Comparison of ENCODE assay signal across 9 cellular contexts in the genomic region with DNA sequence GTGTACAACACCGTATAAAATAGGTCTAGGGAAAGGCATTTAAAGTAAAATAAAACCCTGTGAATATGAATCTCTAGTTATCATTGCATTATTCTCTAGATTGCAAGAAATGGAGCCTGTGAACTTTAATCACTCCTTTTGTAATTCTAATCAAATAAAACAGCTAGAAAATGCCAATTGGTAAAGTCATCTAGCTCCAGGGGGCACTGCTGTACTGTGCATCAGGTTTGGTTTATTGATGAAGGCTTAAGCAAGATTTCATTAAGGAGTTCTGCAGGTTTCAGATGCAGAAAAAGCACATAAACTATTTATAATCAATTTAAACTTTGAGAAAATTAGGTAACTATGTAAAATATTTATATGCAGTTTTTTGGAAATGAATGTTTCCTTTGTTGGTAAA.
DNase-seq lines count a peak whose midpoint lies in the region; ATAC-seq and TF ChIP-seq lines count a peak whose summit lies in the region.
"Had no signal": no experiment of that assay in that cellular context is flagged by ENCODE, and none has a peak within 500 bp of the region (broad histone marks: within the 10 kb centered on the region; RNA-seq: fewer than 3 reads in every experiment).

No MANE protein-coding gene starts in this region.

- H3K4me3 Mint-ChIP-seq in neural crest cell = no peak overlapping the region
- H3K4me3 Mint-ChIP-seq in HFFc6 = no peak overlapping the region

- in situ Hi-C loops in GM13977 (cut with MboI; ENCODE audit: low pct_unique_long_range_greater_than_20kb, low sequenced_read_pairs, unreplicated experiment) = no loop called here
- in situ Hi-C loops in mammary epithelial cell (cut with MboI; ENCODE audit: low sequenced_read_pairs in 2 of 2) = no loop called here

- peaks cover 11% of the 10 kb centered on the region for H3K4me1 Mint-ChIP-seq in neural crest cell
- H3K4me1 Mint-ChIP-seq in HFFc6 (ENCODE audit: low read depth) = no peaks in the 10 kb centered on the region

- H3K27ac Mint-ChIP-seq in neural crest cell (ENCODE audit: unreplicated experiment) (no peak overlapping the region), HFFc6 (no peak overlapping the region)

- no peaks in the 10 kb centered on the region for H3K79me2 ChIP-seq in mammary epithelial cell (ENCODE audit: insufficient read depth, low read length)

- no peak overlapping the region for H3K9ac ChIP-seq in mammary epithelial cell (ENCODE audit: insufficient read depth, low read length)

- DNase-seq in GM13977 (ENCODE audit: low spot score) (peak; percentile 16), NCI-H146 treated with DMSO at 0.1 percent for 48 hours (lab: John Stamatoyannopoulos, UW; ENCODE audit: unreplicated experiment) (peak; percentile 1), mammary epithelial cell (no peak), neural crest cell (ENCODE audit: low read depth, low spot score) (peak; percentile 11), lower leg skin (ENCODE audit: low spot score in 2 of 2) (no peak), HFFc6 (no peak)

- no peaks in the 10 kb centered on the region for H3K9me3 ChIP-seq in mammary epithelial cell (replicated peaks; ENCODE audit: insufficient read depth, low read length)

- H3K27me3 Mint-ChIP-seq in neural crest cell (ENCODE audit: low read depth) (no peaks in the 10 kb centered on the region), HFFc6 (ENCODE audit: insufficient read depth) (no peaks in the 10 kb centered on the region; the same call in 1 of the 2 replicates)

- peak; percentile 64 for TF ChIP-seq CTCF in GM13977 (IDR thresholded peaks at IDR 0.05; ENCODE audit: extremely low read depth, insufficient read depth, missing control alignments)
- peak; percentile 25 to 37 for TF ChIP-seq CTCF in mammary epithelial cell (conservative IDR thresholded peaks at IDR 0.05 in 1 of 2, IDR thresholded peaks at IDR 0.05 in 1 of 2; ENCODE audit: extremely low read depth in 1 of 2, insufficient read depth in 1 of 2, low read depth in 1 of 2, low read length in 2 of 2)
- TF ChIP-seq CTCF in neural crest cell (conservative IDR thresholded peaks at IDR 0.05) = peak; percentile 74
- TF ChIP-seq CTCF in lower leg skin (IDR thresholded peaks at IDR 0.05) = no peak
- no peak for TF ChIP-seq CTCF in HFFc6 (IDR thresholded peaks at IDR 0.05)

- H3K4me1 ChIP-seq in mammary epithelial cell (ENCODE audit: insufficient read depth, low read length) = no peaks in the 10 kb centered on the region

- no peak overlapping the region for H3K4me2 ChIP-seq in mammary epithelial cell (ENCODE audit: insufficient read depth, low read depth, low read length)

- no peaks in the 10 kb centered on the region for H3K36me3 ChIP-seq in mammary epithelial cell (ENCODE audit: insufficient read depth, low read length)

- no peak for ATAC-seq in HG03159 (IDR thresholded peaks at IDR 0.05; ENCODE audit: unreplicated experiment)
- no peak for ATAC-seq in GM19328 (IDR thresholded peaks at IDR 0.05; ENCODE audit: unreplicated experiment)
- ATAC-seq: K562 had no signal

- no TSS peak for BruUV-seq in mammary epithelial cell (replicated peaks; lab: Mats Ljungman, UMichigan)

- H3K27ac ChIP-seq in mammary epithelial cell (ENCODE audit: insufficient read depth, low read depth, low read length) = no peak overlapping the region

- peaks cover 7% of the 10 kb centered on the region for H3K36me3 Mint-ChIP-seq in neural crest cell (ENCODE audit: low read depth)
- no peaks in the 10 kb centered on the region; the same call in 1 of the 2 replicates for H3K36me3 Mint-ChIP-seq in HFFc6 (ENCODE audit: low read depth)

- 21% methylated on average over 1 of the region's 1 CpG for WGBS in mammary epithelial cell (ENCODE audit: low coverage, missing lambda C conversion rate)
- WGBS in lower leg skin, 2 donors = 28 to 36% methylated on average over 1 of the region's 1 CpG

- H3K27me3 ChIP-seq in mammary epithelial cell (ENCODE audit: insufficient read depth, low read length) = no peaks in the 10 kb centered on the region

- dilution Hi-C loops in mammary epithelial cell (cut with HindIII; ENCODE audit: low sequenced_read_pairs) = no loop called here

- intact Hi-C loops in mammary epithelial cell (cut with micrococcal nuclease) (loop anchor here (2.0 kb wide), 2 partner anchors 50 to 452 kb away; no protein-coding TSS in a partner anchor), lower leg skin (cut with DNase I; ENCODE audit: low total_unique reads) (no loop called here)

- no peak for TF ChIP-seq POLR2A in lower leg skin (IDR thresholded peaks at IDR 0.05)

- H4K20me1 ChIP-seq in mammary epithelial cell (ENCODE audit: insufficient read depth, low read length) = no peaks in the 10 kb centered on the region

- H2AFZ ChIP-seq in mammary epithelial cell (ENCODE audit: low read depth, low read length) = no peak overlapping the region

- H3K4me3 ChIP-seq in mammary epithelial cell (replicated peaks in 1 of 3; ENCODE audit: insufficient read depth in 1 of 3, low read depth in 2 of 3, low read length in 3 of 3) (no peak overlapping the region), lower leg skin (ENCODE audit: low read depth, poor library complexity, severe bottlenecking) (no peak overlapping the region)
- H3K4me3 ChIP-seq: K562 had no signal

- H3K9me3 Mint-ChIP-seq in neural crest cell = peaks cover 11% of the 10 kb centered on the region
- H3K9me3 Mint-ChIP-seq in HFFc6 = peaks cover 40% of the 10 kb centered on the region

- CTCF ChIA-PET in mammary epithelial cell (lab: Charles Lee; ENCODE audit: low non-redundant PET) = no interaction called here

Comparison
In these comparisons a context has a peak if more than half of its experiments do, and no peak if none do; other contexts are left out.
1. DNase-seq: peak in GM13977 (single experiment), NCI-H146 treated with DMSO at 0.1 percent for 48 hours (single experiment) and neural crest cell (single experiment); none in mammary epithelial cell (single experiment), lower leg skin (0 of 2) and HFFc6 (single experiment).
2. CTCF ChIP-seq: peak in GM13977 (single experiment), mammary epithelial cell (2 of 2) and neural crest cell (single experiment); none in lower leg skin (0 of 3) and HFFc6 (single experiment).